15 cellular contexts compared by ENCODE assay signal in the genomic region with DNA sequence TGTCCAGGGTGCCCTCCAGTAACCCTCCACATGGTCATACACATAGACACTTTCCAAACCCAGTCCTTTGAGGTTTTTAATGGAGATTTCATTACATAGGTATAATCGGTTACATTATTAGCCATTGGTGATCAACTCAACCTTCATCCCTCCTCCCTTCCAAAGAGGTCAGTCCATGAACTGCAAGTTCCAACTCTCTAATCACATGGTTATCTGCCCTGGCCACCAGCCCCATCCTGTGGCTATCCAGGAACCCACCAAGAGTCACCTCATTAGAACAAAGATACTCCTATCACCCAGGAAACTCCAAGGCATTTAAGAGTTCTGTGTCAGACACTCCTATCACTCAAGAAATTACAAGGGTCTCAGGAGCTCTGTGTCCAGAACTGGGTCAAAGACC. TPM values are rescaled to one million over a fixed set of nuclear protein-coding genes. Genes with fewer than 3 reads are reported as not detected.
DNase-seq lines count a peak whose midpoint lies in the region; ATAC-seq, FAIRE-seq and TF ChIP-seq lines count a peak whose summit lies in the region.
"Had no signal": no experiment of that assay in that cellular context is flagged by ENCODE, and none has a peak within 500 bp of the region (broad histone marks: within the 10 kb centered on the region; RNA-seq: fewer than 3 reads in every experiment).

No MANE protein-coding gene starts in this region.

- FAIRE-seq in bronchial epithelial cell (lab: Jason Lieb, UNC), result no peak
- FAIRE-seq: frontal cortex, islet of Langerhans had no signal

- H3K36me3 ChIP-seq in bronchial epithelial cell (ENCODE audit: control insufficient read depth, insufficient read depth, low read length) (no peaks in the 10 kb centered on the region), psoas muscle (ENCODE audit: insufficient read depth in 1 of 2, low read depth in 1 of 2) (no peaks in the 10 kb centered on the region), esophagus muscularis mucosa (no peaks in the 10 kb centered on the region)
- H3K36me3 ChIP-seq: tibial artery had no signal

- 92 to 95% (median 95%) methylated on average over 1 of the region's 1 CpG for WGBS in psoas muscle, 3 donors
- WGBS in esophagus muscularis mucosa, result 100% methylated on average over 1 of the region's 1 CpG

- H3K4me3 ChIP-seq in bronchial epithelial cell (ENCODE audit: low read depth, low read length), result no peak overlapping the region
- no peak overlapping the region for H3K4me3 ChIP-seq in psoas muscle
- H3K4me3 ChIP-seq in esophagus muscularis mucosa, result no peak overlapping the region
- H3K4me3 ChIP-seq: tibial artery had no signal

- intact Hi-C loops in psoas muscle (cut with DNase I) (no loop called here), esophagus muscularis mucosa (cut with DNase I) (no loop called here)

- H3K27ac ChIP-seq in psoas muscle, result no peak overlapping the region
- H3K27ac ChIP-seq in esophagus muscularis mucosa (replicated peaks in 1 of 4), result no peak overlapping the region
- H3K27ac ChIP-seq: 22Rv1, tibial artery had no signal

- TF ChIP-seq POLR2A in esophagus muscularis mucosa (IDR thresholded peaks at IDR 0.05; ENCODE audit: low read depth), result no peak

- no peaks in the 10 kb centered on the region for H3K4me1 ChIP-seq in psoas muscle
- no peaks in the 10 kb centered on the region for H3K4me1 ChIP-seq in esophagus muscularis mucosa

- TF ChIP-seq CTCF in bronchial epithelial cell (IDR thresholded peaks at IDR 0.05; ENCODE audit: insufficient read depth, low read length, severe bottlenecking) (peak; percentile 32), psoas muscle (IDR thresholded peaks at IDR 0.05) (no peak), esophagus muscularis mucosa (IDR thresholded peaks at IDR 0.05) (no peak)

- DNase-seq in DMS 273 (lab: John Stamatoyannopoulos, UW; ENCODE audit: unreplicated experiment) (peak; percentile 10), DMS 273 treated with DMSO at 0.1 percent for 48 hours (lab: John Stamatoyannopoulos, UW) (no peak), bronchial epithelial cell (ENCODE audit: low read depth) (peak; percentile 20), psoas muscle (no peak), esophagus muscularis mucosa (ENCODE audit: extremely low spot score) (no peak), G401 (ENCODE audit: low spot score) (no peak)
- DNase-seq: activated CD4-positive, alpha-beta T cell treated with anti-CD3 and anti-CD28 coated beads, Interleukin-2, amount 50 U/mL, for 4 hours; aorta; NCI-H524; tibial artery had no signal

- no peak for TF ChIP-seq EP300 in esophagus muscularis mucosa (IDR thresholded peaks at IDR 0.05)

- H3K9me3 ChIP-seq in psoas muscle (no peaks in the 10 kb centered on the region), esophagus muscularis mucosa (no peaks in the 10 kb centered on the region)
- H3K9me3 ChIP-seq: tibial artery had no signal

- H3K27me3 ChIP-seq in bronchial epithelial cell (ENCODE audit: control insufficient read depth, insufficient read depth, low read length) (peaks cover 3% of the 10 kb centered on the region), psoas muscle (ENCODE audit: insufficient read depth in 3 of 3, low read length in 2 of 3) (no peaks in the 10 kb centered on the region), esophagus muscularis mucosa (no peaks in the 10 kb centered on the region)

- in situ Hi-C loops in G401 (cut with HindIII; ENCODE audit: low sequenced_read_pairs), result no loop called here

- ATAC-seq in psoas muscle, result peak in 3 of 4 donors; percentile 50 to 78 (median 75)

RNA-seq across cellular contexts. Expression of a gene that starts 12.2 kb away (rescaled TPM):
- total RNA-seq in bronchial epithelial cell, result not detected in 2 replicates
- 1 to 10 TPM in 1 of 4 donors, under 1 TPM in 3; 0.07 to 2.0 (median 0.38) TPM for total RNA-seq in psoas muscle
- polyA plus RNA-seq in psoas muscle, result 1 to 10 TPM in 1 of 3 donors, under 1 TPM in 2; 0.03 to 1.3 (median 0.13) TPM
- 1 to 10 TPM in 1 of 4 donors, under 1 TPM in 2, not detected in 1; 0.17 to 2.1 (median 0.98) TPM for total RNA-seq in esophagus muscularis mucosa
- not detected in 2 replicates for total RNA-seq in G401 (2014; rRNA removed; shearing (Covaris generic))
- total RNA-seq: frontal cortex, progenitor cell of endocrine pancreas had no signal

RNA-seq across cellular contexts. Expression of a gene that starts 26.8 kb away (rescaled TPM):
- not detected in 2 replicates for total RNA-seq in bronchial epithelial cell
- 100 to 1,000 TPM; 399 to 903 (median 583) TPM for total RNA-seq in psoas muscle
- polyA plus RNA-seq in psoas muscle, result 100 to 1,000 TPM; 171 to 412 (median 329) TPM
- total RNA-seq in esophagus muscularis mucosa, result 1 to 10 TPM; 2.9 to 4.9 (median 4.6) TPM
- 0.71 TPM in 1 of 2 replicates, not detected in the other for total RNA-seq in G401 (2014; rRNA removed; shearing (Covaris generic))
- total RNA-seq: progenitor cell of endocrine pancreas had no signal

RNA-seq across cellular contexts. Expression of a gene that starts 41.6 kb away (rescaled TPM):
- total RNA-seq in bronchial epithelial cell, result 38.3 and 44.5 TPM in 2 replicates
- total RNA-seq in psoas muscle, result 100 to 1,000 TPM in 2 of 4 donors, 10 to 100 TPM in 2; 51.2 to 232 (median 95.8) TPM
- 100 to 1,000 TPM in 1 of 3 donors, 10 to 100 TPM in 2; 83.4 to 111 (median 95.9) TPM for polyA plus RNA-seq in psoas muscle
- total RNA-seq in esophagus muscularis mucosa, result 100 to 1,000 TPM; 161 to 286 (median 239) TPM
- total RNA-seq in G401 (2014; rRNA removed; shearing (Covaris generic)), result 42.2 and 72.2 TPM in 2 replicates

RNA-seq across cellular contexts. Expression of a gene that starts 48.1 kb away (rescaled TPM):
- total RNA-seq in bronchial epithelial cell (not detected in 2 replicates), psoas muscle (1,000 to 10,000 TPM in 1 of 4 donors, 100 to 1,000 TPM in 3; 523 to 1,040 (median 587) TPM), esophagus muscularis mucosa (100 to 1,000 TPM; 101 to 214 (median 130) TPM)
- polyA plus RNA-seq in psoas muscle, result 100 to 1,000 TPM in 2 of 3 donors, 10 to 100 TPM in 1; 52.5 to 194 (median 162) TPM
- total RNA-seq in G401 (2014; rRNA removed; shearing (Covaris generic)), result not detected in 2 replicates
- total RNA-seq: activated T-helper 2 cell treated with anti-CD3 and anti-CD28 coated beads, Interferon-gamma antibody, Interleukin-2, Interleukin-4, amounts not matched to agents 10 μg/mL and 5 μg/mL and 100 μg/mL, durations not matched to agents 14 hours and 24 hours and 36 hours; progenitor cell of endocrine pancreas had no signal

Comparison
In these comparisons a context has a peak if more than half of its experiments do, and no peak if none do; other contexts are left out.
1. DNase-seq: peak in DMS 273 (single experiment) and bronchial epithelial cell (single experiment); none in DMS 273 treated with DMSO at 0.1 percent for 48 hours (single experiment), psoas muscle (0 of 2), esophagus muscularis mucosa (single experiment) and G401 (single experiment).
2. RNA of a gene that starts 26.8 kb away (total RNA-seq): 399 to 903 TPM in psoas muscle; 2.9 to 4.9 TPM in esophagus muscularis mucosa, 0.71 TPM in G401 and not detected in bronchial epithelial cell; every median in the first group is over 10 times any median in the second.